2 cellular contexts compared by ENCODE assay signal in genomic region chr1:154609398-154610380, GRCh38.
A peak's percentile ranks its signal among the peaks of the same experiment; 100 is the strongest.
TF ChIP-seq lines count a peak whose summit lies in the region.

No MANE protein-coding gene starts in this region.

TF ChIP-seq in SK-N-SH treated with all-trans-retinoic acid at 6 μM for 48 hours, 23 proteins besides CTCF, POLR2A, EP300 and RAD21:
- no peak for TF ChIP-seq ARNTL (CRISPR knock-in tag; IDR thresholded peaks at IDR 0.05; ENCODE audit: borderline replicate concordance, low read depth)
- TF ChIP-seq CSDC2 (CRISPR knock-in tag; IDR thresholded peaks at IDR 0.05) = no peak
- no peak for TF ChIP-seq ZNF565 (CRISPR knock-in tag; conservative IDR thresholded peaks at IDR 0.05; ENCODE audit: low read depth)
- no peak for TF ChIP-seq OSR1 (CRISPR knock-in tag; IDR thresholded peaks at IDR 0.05)
- TF ChIP-seq SNAI2 (CRISPR knock-in tag; IDR thresholded peaks at IDR 0.05) = no peak
- no peak for TF ChIP-seq ZNF70 (CRISPR knock-in tag; IDR thresholded peaks at IDR 0.05)
- TF ChIP-seq BACH2 (CRISPR knock-in tag; IDR thresholded peaks at IDR 0.05; ENCODE audit: borderline replicate concordance) = no peak
- no peak for TF ChIP-seq TCF4 (CRISPR knock-in tag; IDR thresholded peaks at IDR 0.05; ENCODE audit: borderline replicate concordance)
- no peak for TF ChIP-seq ZFP30 (CRISPR knock-in tag; IDR thresholded peaks at IDR 0.05)
- no peak for TF ChIP-seq TOX (CRISPR knock-in tag; IDR thresholded peaks at IDR 0.05; ENCODE audit: borderline replicate concordance)
- TF ChIP-seq POU6F1 (CRISPR knock-in tag; IDR thresholded peaks at IDR 0.05; ENCODE audit: borderline replicate concordance, low read depth) = no peak
- no peak for TF ChIP-seq GLIS3 (CRISPR knock-in tag; IDR thresholded peaks at IDR 0.05)
- TF ChIP-seq PATZ1 (CRISPR knock-in tag; IDR thresholded peaks at IDR 0.05; ENCODE audit: borderline replicate concordance) = no peak
- TF ChIP-seq ISL1 (CRISPR knock-in tag; IDR thresholded peaks at IDR 0.05) = no peak

TF ChIP-seq in K562, 482 proteins besides CTCF, POLR2A, EP300 and RAD21:
- TF ChIP-seq PHF20 (IDR thresholded peaks at IDR 0.05; ENCODE audit: partially characterized antibody) = peak; percentile 17
- TF ChIP-seq E4F1 (CRISPR knock-in tag; IDR thresholded peaks at IDR 0.05; ENCODE audit: borderline replicate concordance) = no peak
- TF ChIP-seq ARID4B (CRISPR knock-in tag; IDR thresholded peaks at IDR 0.05) = no peak
- no peak for TF ChIP-seq ZNF41 (CRISPR knock-in tag; conservative IDR thresholded peaks at IDR 0.05)
- TF ChIP-seq NFE2 (IDR thresholded peaks at IDR 0.05; ENCODE audit: low read depth) = peak; percentile 58; the same call in 1 of the 2 replicates
- no peak for TF ChIP-seq GTF2F1 (IDR thresholded peaks at IDR 0.05; ENCODE audit: low read depth, low read length)
- TF ChIP-seq TRIM24 (IDR thresholded peaks at IDR 0.05) = no peak
- peak; percentile 55 for TF ChIP-seq ZNF316 (IDR thresholded peaks at IDR 0.05)
- TF ChIP-seq ZBTB33 (CRISPR knock-in tag; IDR thresholded peaks at IDR 0.05) = 0 out of 2 replicates have a peak, but pooled peaks have one; percentile 27
- 0 out of 2 replicates have a peak, but pooled peaks have one; percentile 10 for TF ChIP-seq MAFK (IDR thresholded peaks at IDR 0.05; ENCODE audit: low read length)
- peak; percentile 42 for TF ChIP-seq C11orf30 (IDR thresholded peaks at IDR 0.05; ENCODE audit: low read depth)
- TF ChIP-seq MAFG (tag; conservative IDR thresholded peaks at IDR 0.05) = peak; percentile 73
- TF ChIP-seq FOXP1 (CRISPR knock-in tag; IDR thresholded peaks at IDR 0.05) = no peak
- TF ChIP-seq TFAP4 (CRISPR knock-in tag; IDR thresholded peaks at IDR 0.05; ENCODE audit: borderline replicate concordance) = peak; percentile 38; the same call in 1 of the 2 replicates
- peak; percentile 11; the same call in 1 of the 2 replicates for TF ChIP-seq MAFF (IDR thresholded peaks at IDR 0.05; ENCODE audit: low read length)
